Comparison of ENCODE assay signal across 11 cellular contexts in genomic region chr14:24138396-24139271, GRCh38. TPM values are rescaled to one million over a fixed set of nuclear protein-coding genes. Genes with fewer than 3 reads are reported as not detected.
A peak's percentile ranks its signal among the peaks of the same experiment; 100 is the strongest.
DNase-seq lines count a peak whose midpoint lies in the region; ATAC-seq, FAIRE-seq and TF ChIP-seq lines count a peak whose summit lies in the region.
"Had no signal": no experiment of that assay in that cellular context is flagged by ENCODE, and none has a peak within 500 bp of the region (broad histone marks: within the 10 kb centered on the region; RNA-seq: fewer than 3 reads in every experiment).

No MANE protein-coding gene starts in this region.

- no peaks in the 10 kb centered on the region for H4K20me1 ChIP-seq in Karpas-422 (ENCODE audit: insufficient read depth, low read depth, low read length)
- no peaks in the 10 kb centered on the region; the same call in 1 of the 2 replicates for H4K20me1 ChIP-seq in K562 (replicated peaks; ENCODE audit: control insufficient read depth, insufficient read depth, low read length)

- no peaks in the 10 kb centered on the region for H3K9me2 ChIP-seq in Karpas-422 (replicated peaks; ENCODE audit: insufficient read depth, low read length)

- H3K9ac ChIP-seq in Karpas-422 (ENCODE audit: low read length), result peak overlapping the region; percentile 94
- peak overlapping the region in 1 of 2 experiments; percentile 42; a peak in 1 of 4 replicates for H3K9ac ChIP-seq in K562 (ENCODE audit: insufficient read depth in 1 of 2, low read depth in 2 of 2, low read length in 2 of 2)

- DNase-seq in CD8-positive, alpha-beta memory T cell, result no peak
- DNase-seq in Karpas-422 (no peak), K562 (ENCODE audit: extremely low read depth in 1 of 4, low spot score in 3 of 4) (no peak), progenitor cell of endocrine pancreas (ENCODE audit: low spot score, unreplicated experiment) (no peak), tibial nerve (ENCODE audit: low spot score in 2 of 2) (no peak), NCI-H1105 treated with DMSO at 0.1 percent for 48 hours (lab: John Stamatoyannopoulos, UW) (no peak)

- peaks cover 0 to 58% (median 6%) of the 10 kb centered on the region in 3 donors for H3K36me3 Mint-ChIP-seq in CD8-positive, alpha-beta memory T cell
- peaks cover 5% of the 10 kb centered on the region for H3K36me3 Mint-ChIP-seq in progenitor cell of endocrine pancreas (ENCODE audit: insufficient read depth)

- no TSS peak for BruUV-seq in K562 (replicated peaks; lab: Mats Ljungman, UMichigan)

- ATAC-seq in K562 (no peak), GM19452 (IDR thresholded peaks at IDR 0.05; ENCODE audit: unreplicated experiment) (no peak)
- ATAC-seq: esophagus mucosa had no signal

- intact Hi-C loops in K562 (cut with micrococcal nuclease), result no loop called here

- no peaks in the 10 kb centered on the region for H3K27me3 ChIP-seq in CD8-positive, alpha-beta memory T cell (ENCODE audit: insufficient read depth, low read length, poor library complexity, severe bottlenecking)
- H3K27me3 ChIP-seq in Karpas-422 (ENCODE audit: low read length) (no peaks in the 10 kb centered on the region), K562 (ENCODE audit: control insufficient read depth in 2 of 2, insufficient read depth in 2 of 2, low read length in 2 of 2) (no peaks in the 10 kb centered on the region), tibial nerve (no peaks in the 10 kb centered on the region)

- TF ChIP-seq POLR2A in K562 (conservative IDR thresholded peaks at IDR 0.05) (no peak), tibial nerve (IDR thresholded peaks at IDR 0.05) (no peak)

- H3K4me3 ChIP-seq in CD8-positive, alpha-beta memory T cell (ENCODE audit: low read length), result no peak overlapping the region
- H3K4me3 ChIP-seq in Karpas-422 (ENCODE audit: low read length) (no peak overlapping the region; the same call in 1 of the 2 replicates), K562 (no peak overlapping the region), tibial nerve (no peak overlapping the region)

- H3K27ac Mint-ChIP-seq in CD8-positive, alpha-beta memory T cell, result peak overlapping the region; percentile 29 to 87 (median 80)
- no peak overlapping the region for H3K27ac Mint-ChIP-seq in progenitor cell of endocrine pancreas

- peak overlapping the region; percentile 87 for H3K4me2 ChIP-seq in Karpas-422 (ENCODE audit: low read depth, low read length, poor library complexity, severe bottlenecking)
- H3K4me2 ChIP-seq in K562 (ENCODE audit: insufficient read depth, low read length), result no peak overlapping the region

- WGBS in K562 (ENCODE audit: insufficient coverage, low coverage, missing lambda C conversion rate), result 86% methylated on average over 13 of the region's 13 CpGs
- 60 to 70% methylated on average over 13 of the region's 13 CpGs for WGBS in tibial nerve, 2 donors

- no peak for TF ChIP-seq RAD21 in K562 (CRISPR knock-in tag; conservative IDR thresholded peaks at IDR 0.05 in 1 of 2, IDR thresholded peaks at IDR 0.05 in 1 of 2)

- FAIRE-seq in K562 (lab: Jason Lieb, UNC), result no peak
- FAIRE-seq: bronchial epithelial cell had no signal

- peaks cover 39% of the 10 kb centered on the region for H3K4me1 ChIP-seq in CD8-positive, alpha-beta memory T cell (ENCODE audit: insufficient read depth, low read length)
- H3K4me1 ChIP-seq in Karpas-422 (ENCODE audit: low read length), result peaks cover 60% of the 10 kb centered on the region
- H3K4me1 ChIP-seq in K562 (replicated peaks in 1 of 2; ENCODE audit: control insufficient read depth in 2 of 2, insufficient read depth in 2 of 2, low read length in 2 of 2), result peaks cover 19 to 36% of the 10 kb centered on the region in 2 experiments; a peak in 4 of 5 replicates
- H3K4me1 ChIP-seq in tibial nerve, result peaks cover 0 to 67% (median 32%) of the 10 kb centered on the region in 4 donors

- H3K36me3 ChIP-seq in CD8-positive, alpha-beta memory T cell (ENCODE audit: insufficient read depth, low read length), result peaks cover 25% of the 10 kb centered on the region
- peaks cover 23% of the 10 kb centered on the region for H3K36me3 ChIP-seq in Karpas-422 (ENCODE audit: insufficient read depth, low read length)
- H3K36me3 ChIP-seq in K562 (ENCODE audit: control insufficient read depth, insufficient read depth, low read length), result peaks cover 34% of the 10 kb centered on the region
- peaks cover 0 to 25% (median 14%) of the 10 kb centered on the region in 3 donors for H3K36me3 ChIP-seq in tibial nerve

- in situ Hi-C loops in K562 (cut with MboI), result no loop called here

- TF ChIP-seq CTCF in K562 (IDR thresholded peaks at IDR 0.05 in 2 of 3, conservative IDR thresholded peaks at IDR 0.05 in 1 of 3; ENCODE audit: insufficient read depth in 2 of 3, low read depth in 1 of 3, low read length in 3 of 3) (no peak), progenitor cell of endocrine pancreas (IDR thresholded peaks at IDR 0.05; ENCODE audit: unreplicated experiment) (no peak), tibial nerve (IDR thresholded peaks at IDR 0.05) (no peak)

- H3K9me3 ChIP-seq in CD8-positive, alpha-beta memory T cell (ENCODE audit: low read length), result no peaks in the 10 kb centered on the region
- H3K9me3 ChIP-seq in Karpas-422 (ENCODE audit: low read length), result no peaks in the 10 kb centered on the region
- no peaks in the 10 kb centered on the region for H3K9me3 ChIP-seq in K562 (replicated peaks; ENCODE audit: control insufficient read depth, insufficient read depth, low read depth, low read length)
- no peaks in the 10 kb centered on the region for H3K9me3 ChIP-seq in tibial nerve

- no peaks in the 10 kb centered on the region for H3K9me1 ChIP-seq in K562 (ENCODE audit: control insufficient read depth, insufficient read depth, low read length)

- CTCF ChIA-PET in CD8-positive, alpha-beta memory T cell (lab: Charles Lee), result interaction anchor here (1.1 to 3.8 kb wide), 4 partner anchors 21 to 78 kb away, joined by 3 to 40 read pairs (median 4); partner anchors contain the start of genes IRF9 and MDP1
- CTCF ChIA-PET in K562 (lab: Yijun Ruan, JAX; ENCODE audit: low intra/inter-chr PET ratio), result no interaction called here

- H3K4me1 Mint-ChIP-seq in CD8-positive, alpha-beta memory T cell, result peaks cover 53 to 67% (median 63%) of the 10 kb centered on the region in 3 donors
- peaks cover 28% of the 10 kb centered on the region for H3K4me1 Mint-ChIP-seq in progenitor cell of endocrine pancreas (ENCODE audit: low read depth)

- peaks cover 0 to 2% (median 0%) of the 10 kb centered on the region in 5 donors for H3K9me3 Mint-ChIP-seq in CD8-positive, alpha-beta memory T cell
- no peaks in the 10 kb centered on the region for H3K9me3 Mint-ChIP-seq in progenitor cell of endocrine pancreas (ENCODE audit: low read depth)

- no peaks in the 10 kb centered on the region for H3K27me3 Mint-ChIP-seq in CD8-positive, alpha-beta memory T cell
- H3K27me3 Mint-ChIP-seq in progenitor cell of endocrine pancreas, result no peaks in the 10 kb centered on the region

- H2AFZ ChIP-seq in Karpas-422 (ENCODE audit: low read length) (no peak overlapping the region), K562 (ENCODE audit: low read depth, low read length) (no peak overlapping the region)

- TF ChIP-seq EP300 in K562 (IDR thresholded peaks at IDR 0.05; ENCODE audit: low read length) (no peak), tibial nerve (IDR thresholded peaks at IDR 0.05) (no peak)

- peak overlapping the region; percentile 47 to 96 (median 73) for H3K4me3 Mint-ChIP-seq in CD8-positive, alpha-beta memory T cell
- H3K4me3 Mint-ChIP-seq in progenitor cell of endocrine pancreas (ENCODE audit: low read depth), result peak overlapping the region; percentile 61

- H3K27ac ChIP-seq in CD8-positive, alpha-beta memory T cell (ENCODE audit: low read depth, low read length), result no peak overlapping the region
- no peak overlapping the region for H3K27ac ChIP-seq in Karpas-422 (ENCODE audit: low read length)
- no peak overlapping the region for H3K27ac ChIP-seq in K562 (ENCODE audit: extremely low read depth, low read depth, low read length)
- peak overlapping the region in 2 of 4 donors; percentile 91 to 97 for H3K27ac ChIP-seq in tibial nerve

- POLR2A ChIA-PET in CD8-positive, alpha-beta memory T cell (lab: Charles Lee), result interaction anchor here (1.0 to 4.1 kb wide), 3 partner anchors 9 to 23 kb away, joined by 4 to 58 read pairs (median 36); partner anchors contain the start of genes DCAF11, NRL, PSME2 and RNF31
- POLR2A ChIA-PET in K562 (lab: Yijun Ruan, JAX), result interaction anchor here (1.5 to 1.8 kb wide), 2 partner anchors 24 to 45 kb away, joined by 4 read pairs; partner anchors contain the start of genes DCAF11, NRL and PCK2

- H3K79me2 ChIP-seq in Karpas-422 (ENCODE audit: low read length) (peaks cover 51% of the 10 kb centered on the region), K562 (ENCODE audit: control insufficient read depth, insufficient read depth, low read length) (peaks cover 20% of the 10 kb centered on the region)

RNA-seq across cellular contexts. Expression of gene PSME1, which starts 2.6 kb away (rescaled TPM):
- total RNA-seq in CD8-positive, alpha-beta memory T cell, result 100 to 1,000 TPM; 343 to 347 TPM
- 1,041 TPM for polyA plus RNA-seq in CD8-positive, alpha-beta memory T cell
- 435 and 452 TPM in 2 replicates for total RNA-seq in Karpas-422 (2014; rRNA removed; shearing (Covaris generic); ENCODE audit: low replicate concordance)
- total RNA-seq in K562 (2011; cell fraction: chromatin; rRNA removed; ENCODE audit: low replicate concordance), result 20.8 and 28.8 TPM in 2 replicates
- 18.2 and 21.2 TPM in 2 replicates for total RNA-seq in K562 (2011; cell fraction: nucleolus; rRNA removed)
- total RNA-seq in K562 (2011; cell fraction: nucleoplasm; rRNA removed), result 20.8 and 20.9 TPM in 2 replicates
- total RNA-seq in K562 (2014; rRNA removed) (63.9 and 70.9 TPM in 2 replicates), K562 (2014; rRNA removed; fragmentation: Illumina TruSeq; extraction: Trizol) (67.6 and 69.7 TPM in 2 replicates), K562 (2015; rRNA removed; fragmentation: Illumina TruSeq; extraction: Trizol) (71.4 TPM in 2 replicates), K562 (2021) (65.6 and 66.9 TPM in 2 replicates), progenitor cell of endocrine pancreas (101 and 103 TPM in 2 replicates), tibial nerve (100 to 1,000 TPM in 3 of 4 donors, 10 to 100 TPM in 1; 96.9 to 130 (median 110) TPM)
- polyA plus RNA-seq in K562 (2011; rRNA removed) (20.3 and 28.1 TPM in 2 replicates), K562 (2014; fragmentation: Illumina TruSeq; extraction: Trizol) (67.5 and 74.0 TPM in 2 replicates), K562 (2014; fragmentation: Nextera tagmentation; extraction: Ambion mirVana) (100 to 1,000 TPM; 163 to 180 TPM), K562 (2014; rRNA removed) (42.4 and 51.2 TPM in 2 replicates)
- 27.0 and 36.8 TPM in 2 replicates for polyA plus RNA-seq in K562 (2011; cell fraction: cytosol; rRNA removed)
- polyA plus RNA-seq in K562 (2011; cell fraction: nucleus; rRNA removed), result 52.1 and 61.5 TPM in 2 replicates
- polyA plus RNA-seq in K562 (2012), result 77.8 and 104 TPM in 2 replicates
- 11.9 and 15.4 TPM in 2 replicates for polyA minus RNA-seq in K562 (2011; rRNA and poly(A)+ RNA removed)
- polyA minus RNA-seq in K562 (2011; cell fraction: cytosol; rRNA and poly(A)+ RNA removed), result 10.9 and 16.8 TPM in 2 replicates
- 5.1 and 11.3 TPM in 2 replicates for polyA minus RNA-seq in K562 (2011; cell fraction: nucleus; rRNA and poly(A)+ RNA removed)

RNA-seq across cellular contexts. Expression of gene EMC9, which starts 2.8 kb away (rescaled TPM):
- 10 to 100 TPM; 28.1 to 30.2 TPM for total RNA-seq in CD8-positive, alpha-beta memory T cell
- 15.0 TPM for polyA plus RNA-seq in CD8-positive, alpha-beta memory T cell
- total RNA-seq in Karpas-422 (2014; rRNA removed; shearing (Covaris generic); ENCODE audit: low replicate concordance), result 35.3 and 95.4 TPM in 2 replicates
- 18.9 and 44.8 TPM in 2 replicates for total RNA-seq in K562 (2011; cell fraction: chromatin; rRNA removed; ENCODE audit: low replicate concordance)
- 39.0 and 39.2 TPM in 2 replicates for total RNA-seq in K562 (2011; cell fraction: nucleolus; rRNA removed)
- 21.1 and 29.4 TPM in 2 replicates for total RNA-seq in K562 (2011; cell fraction: nucleoplasm; rRNA removed)
- total RNA-seq in K562 (2014; rRNA removed) (13.0 and 15.6 TPM in 2 replicates), K562 (2014; rRNA removed; fragmentation: Illumina TruSeq; extraction: Trizol) (4.1 and 5.7 TPM in 2 replicates), K562 (2015; rRNA removed; fragmentation: Illumina TruSeq; extraction: Trizol) (7.8 and 8.9 TPM in 2 replicates), K562 (2021) (13.2 and 13.3 TPM in 2 replicates), progenitor cell of endocrine pancreas (22.8 and 22.9 TPM in 2 replicates), tibial nerve (10 to 100 TPM in 2 of 4 donors, 1 to 10 TPM in 2; 9.2 to 22.7 (median 14.4) TPM)
- polyA plus RNA-seq in K562 (2011; rRNA removed) (8.1 and 10.0 TPM in 2 replicates), K562 (2014; fragmentation: Illumina TruSeq; extraction: Trizol) (7.3 and 10.0 TPM in 2 replicates), K562 (2014; fragmentation: Nextera tagmentation; extraction: Ambion mirVana) (1 to 10 TPM; 3.1 to 4.5 TPM), K562 (2014; rRNA removed) (12.4 and 13.3 TPM in 2 replicates)
- 10.1 and 16.0 TPM in 2 replicates for polyA plus RNA-seq in K562 (2011; cell fraction: cytosol; rRNA removed)
- 50.1 and 57.3 TPM in 2 replicates for polyA plus RNA-seq in K562 (2011; cell fraction: nucleus; rRNA removed)
- 11.8 and 22.3 TPM in 2 replicates for polyA plus RNA-seq in K562 (2012)
- polyA minus RNA-seq in K562 (2011; rRNA and poly(A)+ RNA removed), result 3.2 and 5.0 TPM in 2 replicates
- 3.7 and 4.1 TPM in 2 replicates for polyA minus RNA-seq in K562 (2011; cell fraction: cytosol; rRNA and poly(A)+ RNA removed)
- polyA minus RNA-seq in K562 (2011; cell fraction: nucleus; rRNA and poly(A)+ RNA removed), result 11.0 and 16.8 TPM in 2 replicates

RNA-seq across cellular contexts. Expression of gene PSME2, which starts 7.8 kb away (rescaled TPM):
- 100 to 1,000 TPM; 368 to 376 TPM for total RNA-seq in CD8-positive, alpha-beta memory T cell
- 534 TPM for polyA plus RNA-seq in CD8-positive, alpha-beta memory T cell
- total RNA-seq in Karpas-422 (2014; rRNA removed; shearing (Covaris generic); ENCODE audit: low replicate concordance), result 469 and 536 TPM in 2 replicates
- 148 and 155 TPM in 2 replicates for total RNA-seq in K562 (2011; cell fraction: chromatin; rRNA removed; ENCODE audit: low replicate concordance)
- total RNA-seq in K562 (2011; cell fraction: nucleolus; rRNA removed), result 87.5 and 96.2 TPM in 2 replicates
- total RNA-seq in K562 (2011; cell fraction: nucleoplasm; rRNA removed), result 95.8 and 96.0 TPM in 2 replicates
- total RNA-seq in K562 (2014; rRNA removed), result 130 and 163 TPM in 2 replicates
- 150 and 153 TPM in 2 replicates for total RNA-seq in K562 (2014; rRNA removed; fragmentation: Illumina TruSeq; extraction: Trizol)
- total RNA-seq in K562 (2015; rRNA removed; fragmentation: Illumina TruSeq; extraction: Trizol), result 159 and 161 TPM in 2 replicates
- 111 and 121 TPM in 2 replicates for total RNA-seq in K562 (2021)
- polyA plus RNA-seq in K562 (2011; rRNA removed), result 109 and 134 TPM in 2 replicates
- polyA plus RNA-seq in K562 (2011; cell fraction: cytosol; rRNA removed), result 55.0 and 57.6 TPM in 2 replicates
- polyA plus RNA-seq in K562 (2011; cell fraction: nucleus; rRNA removed), result 277 and 296 TPM in 2 replicates
- polyA plus RNA-seq in K562 (2012), result 158 and 194 TPM in 2 replicates
- polyA plus RNA-seq in K562 (2014; fragmentation: Illumina TruSeq; extraction: Trizol), result 161 and 169 TPM in 2 replicates
- polyA plus RNA-seq in K562 (2014; fragmentation: Nextera tagmentation; extraction: Ambion mirVana), result 100 to 1,000 TPM; 540 to 579 TPM
- polyA plus RNA-seq in K562 (2014; rRNA removed), result 169 and 208 TPM in 2 replicates
- polyA minus RNA-seq in K562 (2011; rRNA and poly(A)+ RNA removed), result 50.4 and 50.6 TPM in 2 replicates
- polyA minus RNA-seq in K562 (2011; cell fraction: cytosol; rRNA and poly(A)+ RNA removed), result 21.7 and 27.4 TPM in 2 replicates
- polyA minus RNA-seq in K562 (2011; cell fraction: nucleus; rRNA and poly(A)+ RNA removed), result 28.9 and 47.8 TPM in 2 replicates
- total RNA-seq in progenitor cell of endocrine pancreas, result 118 and 120 TPM in 2 replicates
- total RNA-seq in tibial nerve, result 10 to 100 TPM; 33.7 to 64.0 (median 51.9) TPM

RNA-seq across cellular contexts. Expression of gene FITM1, which starts 8.2 kb away (rescaled TPM):
- total RNA-seq in CD8-positive, alpha-beta memory T cell, result 1 to 10 TPM in 1 of 2 experiments, under 1 TPM in 1; 0.58 to 1.1 TPM
- polyA plus RNA-seq in CD8-positive, alpha-beta memory T cell, result not detected
- 0.89 and 1.6 TPM in 2 replicates for total RNA-seq in Karpas-422 (2014; rRNA removed; shearing (Covaris generic); ENCODE audit: low replicate concordance)
- total RNA-seq in K562 (2011; cell fraction: chromatin; rRNA removed; ENCODE audit: low replicate concordance), result 0.44 and 1.00 TPM in 2 replicates
- 0.67 TPM in 1 of 2 replicates, not detected in the other for total RNA-seq in K562 (2011; cell fraction: nucleolus; rRNA removed)
- 0.73 TPM in 1 of 2 replicates, not detected in the other for total RNA-seq in K562 (2011; cell fraction: nucleoplasm; rRNA removed)
- total RNA-seq in K562 (2014; rRNA removed) (0.09 TPM in 1 of 2 replicates, not detected in the other), K562 (2014; rRNA removed; fragmentation: Illumina TruSeq; extraction: Trizol) (not detected in 2 replicates), K562 (2015; rRNA removed; fragmentation: Illumina TruSeq; extraction: Trizol) (not detected in 2 replicates), K562 (2021) (0.20 TPM in 1 of 2 replicates, not detected in the other), progenitor cell of endocrine pancreas (1.7 and 1.9 TPM in 2 replicates), tibial nerve (1 to 10 TPM in 1 of 4 donors, under 1 TPM in 1, not detected in 2; 0.78 to 1.3 TPM)
- polyA plus RNA-seq in K562 (2011; rRNA removed) (0.11 TPM in 1 of 2 replicates, not detected in the other), K562 (2014; fragmentation: Illumina TruSeq; extraction: Trizol) (not detected in 2 replicates), K562 (2014; fragmentation: Nextera tagmentation; extraction: Ambion mirVana) (not detected), K562 (2014; rRNA removed) (0.20 TPM in 1 of 2 replicates, not detected in the other)
- 0.19 and 0.21 TPM in 2 replicates for polyA plus RNA-seq in K562 (2011; cell fraction: cytosol; rRNA removed)
- polyA plus RNA-seq in K562 (2011; cell fraction: nucleus; rRNA removed), result 0.41 and 0.58 TPM in 2 replicates
- polyA plus RNA-seq in K562 (2012), result 0.15 TPM in 1 of 2 replicates, not detected in the other
- polyA minus RNA-seq in K562 (2011; rRNA and poly(A)+ RNA removed), result 0.27 TPM in 1 of 2 replicates, not detected in the other
- not detected in 2 replicates for polyA minus RNA-seq in K562 (2011; cell fraction: cytosol; rRNA and poly(A)+ RNA removed)
- not detected in 2 replicates for polyA minus RNA-seq in K562 (2011; cell fraction: nucleus; rRNA and poly(A)+ RNA removed)
- total RNA-seq: bronchial epithelial cell, Daoy, SK-MEL-5 had no signal

RNA-seq across cellular contexts. Expression of gene RNF31, which starts 8.7 kb away (rescaled TPM):
- 10 to 100 TPM; 85.9 TPM for total RNA-seq in CD8-positive, alpha-beta memory T cell
- 71.5 TPM for polyA plus RNA-seq in CD8-positive, alpha-beta memory T cell
- 82.0 and 153 TPM in 2 replicates for total RNA-seq in Karpas-422 (2014; rRNA removed; shearing (Covaris generic); ENCODE audit: low replicate concordance)
- total RNA-seq in K562 (2011; cell fraction: chromatin; rRNA removed; ENCODE audit: low replicate concordance), result 90.0 and 216 TPM in 2 replicates
- total RNA-seq in K562 (2011; cell fraction: nucleolus; rRNA removed), result 97.2 and 97.5 TPM in 2 replicates
- total RNA-seq in K562 (2011; cell fraction: nucleoplasm; rRNA removed), result 62.9 and 73.1 TPM in 2 replicates
- total RNA-seq in K562 (2014; rRNA removed), result 35.7 and 42.0 TPM in 2 replicates
- total RNA-seq in K562 (2014; rRNA removed; fragmentation: Illumina TruSeq; extraction: Trizol), result 14.2 and 16.4 TPM in 2 replicates
- total RNA-seq in K562 (2015; rRNA removed; fragmentation: Illumina TruSeq; extraction: Trizol), result 19.1 and 19.2 TPM in 2 replicates
- 40.4 and 47.6 TPM in 2 replicates for total RNA-seq in K562 (2021)
- polyA plus RNA-seq in K562 (2011; rRNA removed), result 10.4 and 10.9 TPM in 2 replicates
- polyA plus RNA-seq in K562 (2011; cell fraction: cytosol; rRNA removed), result 10.0 and 11.7 TPM in 2 replicates
- polyA plus RNA-seq in K562 (2011; cell fraction: nucleus; rRNA removed), result 71.6 and 97.1 TPM in 2 replicates
- 37.4 and 47.4 TPM in 2 replicates for polyA plus RNA-seq in K562 (2012)
- polyA plus RNA-seq in K562 (2014; fragmentation: Illumina TruSeq; extraction: Trizol), result 24.3 and 37.9 TPM in 2 replicates
- polyA plus RNA-seq in K562 (2014; fragmentation: Nextera tagmentation; extraction: Ambion mirVana), result 1 to 10 TPM; 3.1 to 6.1 TPM
- polyA plus RNA-seq in K562 (2014; rRNA removed), result 28.8 and 33.2 TPM in 2 replicates
- polyA minus RNA-seq in K562 (2011; rRNA and poly(A)+ RNA removed), result 9.7 and 24.2 TPM in 2 replicates
- 12.1 and 24.3 TPM in 2 replicates for polyA minus RNA-seq in K562 (2011; cell fraction: cytosol; rRNA and poly(A)+ RNA removed)
- polyA minus RNA-seq in K562 (2011; cell fraction: nucleus; rRNA and poly(A)+ RNA removed), result 31.6 and 43.9 TPM in 2 replicates
- total RNA-seq in progenitor cell of endocrine pancreas, result 99.3 and 104 TPM in 2 replicates
- total RNA-seq in tibial nerve, result 100 to 1,000 TPM in 1 of 4 donors, 10 to 100 TPM in 3; 33.5 to 112 (median 72.9) TPM
